In genomic region chr1:151510614-151510956, GRCh38 we compare ENCODE assay signal across 8 cellular contexts. TPM values are rescaled to one million over a fixed set of nuclear protein-coding genes. Genes with fewer than 3 reads are reported as not detected.
DNase-seq lines count a peak whose midpoint lies in the region; ATAC-seq and TF ChIP-seq lines count a peak whose summit lies in the region.

No MANE protein-coding gene starts in this region.

- ATAC-seq in central memory CD8-positive, alpha-beta T cell (replicated peaks; ENCODE audit: extremely low read depth, poor library complexity, severe bottlenecking): peak; percentile 21
- no peak for ATAC-seq in HG03135 (IDR thresholded peaks at IDR 0.05; ENCODE audit: unreplicated experiment)
- no peak for ATAC-seq in GM21447 (IDR thresholded peaks at IDR 0.05; ENCODE audit: unreplicated experiment)

- CTCF ChIA-PET in A673 (lab: Charles Lee): interaction anchor here (0.6 kb wide), 2 partner anchors 67 to 241 kb away, joined by 4 read pairs; no protein-coding TSS in a partner anchor

- BruUV-seq in A673 (replicated peaks; lab: Mats Ljungman, UMichigan): TSS peak; percentile 95

- H3K4me1 ChIP-seq in A673 (ENCODE audit: insufficient read depth, low read length, poor library complexity, severe bottlenecking) (peaks cover 14% of the 10 kb centered on the region), HUES6 (ENCODE audit: control insufficient read depth, insufficient read depth, low read length) (peaks cover 38% of the 10 kb centered on the region), muscle layer of duodenum (ENCODE audit: control insufficient read depth in 1 of 2, insufficient read depth in 2 of 2, low read length in 2 of 2) (peaks cover 11 to 17% of the 10 kb centered on the region in 2 donors)

- intact Hi-C loops in A673 (cut with micrococcal nuclease; ENCODE audit: unreplicated experiment): no loop called here

- no peak for TF ChIP-seq CTCF in A673 (conservative IDR thresholded peaks at IDR 0.05; ENCODE audit: low read depth, low read length)

- peak overlapping the region; percentile 82 for H3K27ac Mint-ChIP-seq in central memory CD8-positive, alpha-beta T cell (ENCODE audit: low read depth)

- H3K4me3 Mint-ChIP-seq in central memory CD8-positive, alpha-beta T cell: peak overlapping the region; percentile 96

- POLR2A ChIA-PET in A673 (lab: Charles Lee; ENCODE audit: low non-redundant PET): interaction anchor here (0.6 kb wide), 2 partner anchors 36 to 110 kb away, joined by 3 read pairs; no protein-coding TSS in a partner anchor

- no peaks in the 10 kb centered on the region for H3K27me3 Mint-ChIP-seq in central memory CD8-positive, alpha-beta T cell

- H3K36me3 Mint-ChIP-seq in central memory CD8-positive, alpha-beta T cell (ENCODE audit: insufficient read depth): peaks cover 3% of the 10 kb centered on the region

- H3K9me3 Mint-ChIP-seq in central memory CD8-positive, alpha-beta T cell: no peaks in the 10 kb centered on the region

- peak overlapping the region; percentile 68 for H3K9ac ChIP-seq in HUES6 (ENCODE audit: low read length)

- H3K27ac ChIP-seq in A673 (ENCODE audit: low read depth, low read length, poor library complexity, severe bottlenecking) (peak overlapping the region; percentile 38), HUES6 (ENCODE audit: low read depth, low read length) (peak overlapping the region; percentile 28; the same call in 1 of the 2 replicates), muscle layer of duodenum (ENCODE audit: low read length) (peak overlapping the region; percentile 58)

- H3K4me1 Mint-ChIP-seq in central memory CD8-positive, alpha-beta T cell: peaks cover 16% of the 10 kb centered on the region

- peak overlapping the region; percentile 54 for H3K4me3 ChIP-seq in A673 (ENCODE audit: low read depth, low read length, poor library complexity, severe bottlenecking)
- peak overlapping the region; percentile 70 for H3K4me3 ChIP-seq in HUES6 (ENCODE audit: low read depth, low read length)
- peak overlapping the region; percentile 52 to 81 for H3K4me3 ChIP-seq in muscle layer of duodenum (ENCODE audit: low read depth in 1 of 2, low read length in 2 of 2)

- DNase-seq in A673 (ENCODE audit: low spot score) (no peak), NCI-H2227 (lab: John Stamatoyannopoulos, UW; ENCODE audit: unreplicated experiment) (no peak), ecto neural progenitor cell (ENCODE audit: low spot score) (no peak)
- DNase-seq in central memory CD8-positive, alpha-beta T cell (ENCODE audit: low spot score in 2 of 2): no peak

- no peaks in the 10 kb centered on the region for H3K36me3 ChIP-seq in A673 (ENCODE audit: insufficient read depth, low read length, poor library complexity, severe bottlenecking)
- no peaks in the 10 kb centered on the region for H3K36me3 ChIP-seq in HUES6 (ENCODE audit: control insufficient read depth, insufficient read depth, low read length)
- H3K36me3 ChIP-seq in muscle layer of duodenum (ENCODE audit: control insufficient read depth in 1 of 2, insufficient read depth in 2 of 2, low read length in 2 of 2): no peaks in the 10 kb centered on the region

- H3K27me3 ChIP-seq in A673 (replicated peaks; ENCODE audit: insufficient read depth, low read depth, low read length, poor library complexity) (no peaks in the 10 kb centered on the region), HUES6 (ENCODE audit: control insufficient read depth, insufficient read depth, low read length) (no peaks in the 10 kb centered on the region), muscle layer of duodenum (ENCODE audit: low read depth, low read length) (no peaks in the 10 kb centered on the region)

- no peaks in the 10 kb centered on the region for H3K9me3 ChIP-seq in A673 (ENCODE audit: low read depth, low read length, poor library complexity, severe bottlenecking)
- H3K9me3 ChIP-seq in HUES6 (ENCODE audit: control insufficient read depth, insufficient read depth, low read depth, low read length): no peaks in the 10 kb centered on the region
- no peaks in the 10 kb centered on the region for H3K9me3 ChIP-seq in muscle layer of duodenum (ENCODE audit: control insufficient read depth in 1 of 2, low read length in 2 of 2)

RNA-seq across cellular contexts. Expression of gene CGN, which starts 0.6 kb away (rescaled TPM):
- 2.6 and 4.1 TPM in 2 replicates for total RNA-seq in A673 (2021)

RNA-seq across cellular contexts. Expression of gene TUFT1, which starts 29.5 kb away (rescaled TPM):
- total RNA-seq in A673 (2021): 2.6 and 4.4 TPM in 2 replicates

RNA-seq across cellular contexts. Expression of gene POGZ, which starts 51.3 kb away (rescaled TPM):
- total RNA-seq in A673 (2021): 98.4 and 102 TPM in 2 replicates
